ENCODE assay signal across 26 cellular contexts in genomic region chr4:139711461-139711860, GRCh38. TPM values are rescaled to one million over a fixed set of nuclear protein-coding genes. Genes with fewer than 3 reads are reported as not detected.
A peak's percentile ranks its signal among the peaks of the same experiment; 100 is the strongest.
DNase-seq lines count a peak whose midpoint lies in the region; ATAC-seq, FAIRE-seq and TF ChIP-seq lines count a peak whose summit lies in the region.
"Had no signal": no experiment of that assay in that cellular context is flagged by ENCODE, and none has a peak within 500 bp of the region (broad histone marks: within the 10 kb centered on the region; RNA-seq: fewer than 3 reads in every experiment).

No MANE protein-coding gene starts in this region.

- DNase-seq in left cardiac atrium: peak; percentile 22
- DNase-seq in right atrium auricular region (ENCODE audit: low spot score): no peak
- DNase-seq in K562 (ENCODE audit: extremely low read depth in 1 of 4, low spot score in 3 of 4): peak in 1 of 4 experiments; percentile 38
- DNase-seq in HepG2 (ENCODE audit: low spot score): no peak
- DNase-seq in aorta: no peak
- DNase-seq in stomach: no peak
- DNase-seq in activated T-cell treated with anti-CD3 and anti-CD28 coated beads, Interleukin-2, amount 50 U/mL, for 72 hours: no peak
- DNase-seq: activated CD4-positive, alpha-beta T cell treated with anti-CD3 and anti-CD28 coated beads for 4 hours; cerebellar nuclear complex; effector memory CD8-positive, alpha-beta T cell; head of caudate nucleus; immature natural killer cell; KBM-7; lower lobe of right lung; NCI-H1092 treated with DMSO at 0.1 percent for 48 hours; NCI-H2107; NCI-H526; stimulated activated CD4-positive, alpha-beta T cell treated with anti-CD3 and anti-CD28 coated beads, Interleukin-1b, Interleukin-23, amount 100 ng/mL, for 48 hours; upper lobe of right lung had no signal

- CTCF ChIA-PET in K562 (lab: Yijun Ruan, JAX; ENCODE audit: low intra/inter-chr PET ratio): no interaction called here
- CTCF ChIA-PET in HepG2 (lab: Yijun Ruan, JAX; ENCODE audit: low intra/inter-chr PET ratio, low total read pairs): no interaction called here

- H3K9me3 Mint-ChIP-seq in activated T-cell treated with anti-CD3 and anti-CD28 coated beads, Interleukin-2, amount 50 U/mL, for 72 hours: peaks cover 0 to 2% of the 10 kb centered on the region in 2 donors
- H3K9me3 Mint-ChIP-seq: effector memory CD8-positive, alpha-beta T cell had no signal

- POLR2A ChIA-PET in K562 (lab: Yijun Ruan, JAX) (interaction anchor here (1.0 kb wide), 1 partner anchor 21 kb away, joined by 3 read pairs; no protein-coding TSS in a partner anchor), HepG2 (lab: Yijun Ruan, JAX) (no interaction called here)

- no peak for TF ChIP-seq EP300 in K562 (IDR thresholded peaks at IDR 0.05; ENCODE audit: low read length)
- no peak for TF ChIP-seq EP300 in HepG2 (IDR thresholded peaks at IDR 0.05; ENCODE audit: low read depth in 2 of 2, low read length in 2 of 2)
- no peak for TF ChIP-seq EP300 in HepG2 (CRISPR knock-in tag; IDR thresholded peaks at IDR 0.05; ENCODE audit: borderline replicate concordance)
- TF ChIP-seq EP300 in stomach (IDR thresholded peaks at IDR 0.05): no peak

- H3K4me1 ChIP-seq in right atrium auricular region: peaks cover 0 to 17% of the 10 kb centered on the region in 2 donors
- H3K4me1 ChIP-seq in K562 (replicated peaks in 1 of 2; ENCODE audit: control insufficient read depth in 2 of 2, insufficient read depth in 2 of 2, low read length in 2 of 2): no peaks in the 10 kb centered on the region; a peak in 1 of 5 replicates
- no peaks in the 10 kb centered on the region for H3K4me1 ChIP-seq in HepG2 (ENCODE audit: insufficient read depth, low read length)
- peaks cover 0 to 4% of the 10 kb centered on the region in 2 donors for H3K4me1 ChIP-seq in aorta (ENCODE audit: control insufficient read depth in 1 of 2, insufficient read depth in 2 of 2, low read length in 2 of 2)
- peaks cover 0 to 30% (median 5%) of the 10 kb centered on the region in 4 donors for H3K4me1 ChIP-seq in stomach
- H3K4me1 ChIP-seq: lower lobe of right lung, upper lobe of right lung had no signal

- H3K27ac ChIP-seq in right atrium auricular region: no peak overlapping the region
- H3K27ac ChIP-seq in K562 (ENCODE audit: extremely low read depth, low read depth, low read length): no peak overlapping the region
- no peak overlapping the region for H3K27ac ChIP-seq in HepG2 (ENCODE audit: extremely low read length, insufficient read depth, low read length)
- H3K27ac ChIP-seq in aorta (ENCODE audit: low read depth in 1 of 2, low read length in 2 of 2): peak overlapping the region; percentile 40 to 69
- no peak overlapping the region for H3K27ac ChIP-seq in stomach
- H3K27ac ChIP-seq: C4-2B, lower lobe of right lung, upper lobe of right lung had no signal

- peak; percentile 65 for FAIRE-seq in K562 (lab: Jason Lieb, UNC)
- no peak for FAIRE-seq in HepG2 (lab: Jason Lieb, UNC)
- FAIRE-seq: A204.1, GM12891, TTC549 had no signal

- H3K9me3 ChIP-seq in right atrium auricular region: no peaks in the 10 kb centered on the region
- H3K9me3 ChIP-seq in K562 (replicated peaks; ENCODE audit: control insufficient read depth, insufficient read depth, low read depth, low read length): no peaks in the 10 kb centered on the region
- no peaks in the 10 kb centered on the region for H3K9me3 ChIP-seq in HepG2 (ENCODE audit: low read length)
- no peaks in the 10 kb centered on the region for H3K9me3 ChIP-seq in aorta (ENCODE audit: control insufficient read depth, low read length)
- no peaks in the 10 kb centered on the region for H3K9me3 ChIP-seq in stomach
- H3K9me3 ChIP-seq: lower lobe of right lung, upper lobe of right lung had no signal

- no peak overlapping the region for H3K27ac Mint-ChIP-seq in activated T-cell treated with anti-CD3 and anti-CD28 coated beads, Interleukin-2, amount 50 U/mL, for 72 hours
- H3K27ac Mint-ChIP-seq: effector memory CD8-positive, alpha-beta T cell; immature natural killer cell; stimulated activated naive CD8-positive, alpha-beta T cell treated with anti-CD3 and anti-CD28 coated beads, Interleukin-15, Interleukin-2, amounts not matched to agents 100 ng/mL and 50 ng/mL, for 24 hours had no signal

- no peaks in the 10 kb centered on the region for H3K4me1 Mint-ChIP-seq in activated T-cell treated with anti-CD3 and anti-CD28 coated beads, Interleukin-2, amount 50 U/mL, for 72 hours (ENCODE audit: low read depth)
- H3K4me1 Mint-ChIP-seq: immature natural killer cell had no signal

- H3K27me3 ChIP-seq in right atrium auricular region (no peaks in the 10 kb centered on the region), K562 (ENCODE audit: control insufficient read depth in 2 of 2, insufficient read depth in 2 of 2, low read length in 2 of 2) (no peaks in the 10 kb centered on the region), HepG2 (ENCODE audit: control insufficient read depth in 1 of 2, insufficient read depth in 2 of 2, low read length in 2 of 2) (no peaks in the 10 kb centered on the region), aorta (ENCODE audit: control insufficient read depth in 1 of 2, insufficient read depth in 2 of 2, low read length in 1 of 2) (no peaks in the 10 kb centered on the region), stomach (no peaks in the 10 kb centered on the region)
- H3K27me3 ChIP-seq: upper lobe of right lung had no signal

- no peaks in the 10 kb centered on the region for H3K79me2 ChIP-seq in K562 (ENCODE audit: control insufficient read depth, insufficient read depth, low read length)
- H3K79me2 ChIP-seq in HepG2 (ENCODE audit: insufficient read depth, low read length): no peaks in the 10 kb centered on the region

- no peaks in the 10 kb centered on the region for H3K27me3 Mint-ChIP-seq in activated T-cell treated with anti-CD3 and anti-CD28 coated beads, Interleukin-2, amount 50 U/mL, for 72 hours (ENCODE audit: low read depth)
- H3K27me3 Mint-ChIP-seq: effector memory CD8-positive, alpha-beta T cell; stimulated activated naive CD8-positive, alpha-beta T cell treated with anti-CD3 and anti-CD28 coated beads, Interleukin-15, Interleukin-2, amounts not matched to agents 100 ng/mL and 50 ng/mL, for 24 hours had no signal

- H3K9ac ChIP-seq in K562 (ENCODE audit: insufficient read depth in 1 of 2, low read depth in 2 of 2, low read length in 2 of 2) (no peak overlapping the region), HepG2 (ENCODE audit: insufficient read depth, low read depth, low read length) (no peak overlapping the region)

- TF ChIP-seq CTCF in right atrium auricular region (IDR thresholded peaks at IDR 0.05) (no peak), K562 (IDR thresholded peaks at IDR 0.05 in 2 of 3, conservative IDR thresholded peaks at IDR 0.05 in 1 of 3; ENCODE audit: insufficient read depth in 2 of 3, low read depth in 1 of 3, low read length in 3 of 3) (no peak), HepG2 (CRISPR knock-in tag; IDR thresholded peaks at IDR 0.05) (no peak), stomach (IDR thresholded peaks at IDR 0.05) (no peak)

- H2AFZ ChIP-seq in K562 (ENCODE audit: low read depth, low read length) (no peak overlapping the region), HepG2 (ENCODE audit: low read length) (no peak overlapping the region)

- ATAC-seq in left cardiac atrium: peak in 1 of 2 donors; percentile 47
- no peak for ATAC-seq in K562
- ATAC-seq in HepG2: no peak
- no peak for ATAC-seq in aorta (ENCODE audit: low FRiP score)
- no peak for ATAC-seq in SK-N-SH treated with all-trans-retinoic acid at 6 μM for 48 hours
- ATAC-seq in activated T-cell treated with anti-CD3 and anti-CD28 coated beads, Interleukin-2, amount 50 U/mL, for 72 hours (replicated peaks in 1 of 2): no peak
- ATAC-seq: effector memory CD8-positive, alpha-beta T cell; lower lobe of right lung; Right ventricle myocardium inferior; upper lobe of right lung had no signal

- no TSS peak for BruUV-seq in K562 (replicated peaks; lab: Mats Ljungman, UMichigan)
- BruUV-seq in HepG2 (replicated peaks; lab: Mats Ljungman, UMichigan): no TSS peak

- no peaks in the 10 kb centered on the region for H3K9me1 ChIP-seq in K562 (ENCODE audit: control insufficient read depth, insufficient read depth, low read length)

- H3K36me3 ChIP-seq in right atrium auricular region (no peaks in the 10 kb centered on the region), K562 (ENCODE audit: control insufficient read depth, insufficient read depth, low read length) (peaks cover 3% of the 10 kb centered on the region), HepG2 (replicated peaks in 1 of 2; ENCODE audit: control insufficient read depth in 1 of 2, insufficient read depth in 2 of 2, low read length in 2 of 2) (peaks cover 13 to 48% of the 10 kb centered on the region in 2 experiments), aorta (ENCODE audit: control insufficient read depth in 1 of 2, insufficient read depth in 2 of 2, low read length in 1 of 2) (no peaks in the 10 kb centered on the region), stomach (peaks cover 0 to 8% (median 3%) of the 10 kb centered on the region in 4 donors)
- H3K36me3 ChIP-seq: lower lobe of right lung had no signal

- no peak overlapping the region for H3K4me3 Mint-ChIP-seq in activated T-cell treated with anti-CD3 and anti-CD28 coated beads, Interleukin-2, amount 50 U/mL, for 72 hours
- H3K4me3 Mint-ChIP-seq: effector memory CD8-positive, alpha-beta T cell; immature natural killer cell; stimulated activated naive CD8-positive, alpha-beta T cell treated with anti-CD3 and anti-CD28 coated beads, Interleukin-15, Interleukin-2, amounts not matched to agents 100 ng/mL and 50 ng/mL, for 24 hours had no signal

- 58% methylated on average over 4 of the region's 4 CpGs for WGBS in K562 (ENCODE audit: insufficient coverage, low coverage, missing lambda C conversion rate)
- 93% methylated on average over 4 of the region's 4 CpGs for WGBS in HepG2 (ENCODE audit: low lambda C conversion rate)
- 9 to 19% methylated on average over 4 of the region's 4 CpGs for WGBS in aorta, 2 donors
- WGBS in stomach, 5 donors: 77 to 94% (median 85%) methylated on average over 4 of the region's 4 CpGs

- in situ Hi-C loops in K562 (cut with MboI) (no loop called here), HepG2 (cut with HindIII; ENCODE audit: extremely low pct_ligation_motif_present, low pct_unique_long_range_greater_than_20kb) (no loop called here)

- H4K20me1 ChIP-seq in K562 (replicated peaks; ENCODE audit: control insufficient read depth, insufficient read depth, low read length): no peaks in the 10 kb centered on the region
- H4K20me1 ChIP-seq in HepG2 (ENCODE audit: insufficient read depth, low read length): no peaks in the 10 kb centered on the region; the same call in 1 of the 2 replicates

- H3K4me2 ChIP-seq in K562 (ENCODE audit: insufficient read depth, low read length): no peak overlapping the region
- H3K4me2 ChIP-seq in HepG2 (ENCODE audit: low read depth, low read length): no peak overlapping the region

- H3K4me3 ChIP-seq in right atrium auricular region (no peak overlapping the region), K562 (no peak overlapping the region), HepG2 (replicated peaks in 1 of 3; ENCODE audit: insufficient read depth in 1 of 3, low read depth in 2 of 3, low read length in 3 of 3) (no peak overlapping the region), aorta (ENCODE audit: low read length in 2 of 2) (no peak overlapping the region), stomach (no peak overlapping the region)
- H3K4me3 ChIP-seq: lower lobe of right lung, upper lobe of right lung had no signal

- intact Hi-C loops in left cardiac atrium (cut with DNase I) (no loop called here), K562 (cut with micrococcal nuclease) (no loop called here), HepG2 (cut with micrococcal nuclease; ENCODE audit: unreplicated experiment) (no loop called here), aorta (cut with DNase I) (no loop called here), stomach (cut with DNase I; ENCODE audit: low total_unique reads) (no loop called here)

- no peak for TF ChIP-seq RAD21 in K562 (CRISPR knock-in tag; conservative IDR thresholded peaks at IDR 0.05 in 1 of 2, IDR thresholded peaks at IDR 0.05 in 1 of 2)
- no peak for TF ChIP-seq RAD21 in HepG2 (CRISPR knock-in tag; IDR thresholded peaks at IDR 0.05)

- peaks cover 0 to 9% of the 10 kb centered on the region in 2 donors for H3K36me3 Mint-ChIP-seq in activated T-cell treated with anti-CD3 and anti-CD28 coated beads, Interleukin-2, amount 50 U/mL, for 72 hours (ENCODE audit: insufficient read depth in 2 of 2)

- TF ChIP-seq POLR2A in K562 (conservative IDR thresholded peaks at IDR 0.05) (no peak), HepG2 (IDR thresholded peaks at IDR 0.05; ENCODE audit: insufficient read depth in 1 of 2, low read depth in 2 of 2, low read length in 2 of 2) (no peak), stomach (IDR thresholded peaks at IDR 0.05) (no peak)

RNA-seq across cellular contexts. Expression of gene MGST2, which starts 45.8 kb away (rescaled TPM):
- total RNA-seq in left cardiac atrium: 10 to 100 TPM; 87.4 to 95.1 TPM
- 100 to 1,000 TPM in 1 of 2 donors, 10 to 100 TPM in 1; 77.4 to 129 TPM for total RNA-seq in right atrium auricular region
- 32.7 and 49.5 TPM in 2 replicates for total RNA-seq in K562 (2011; cell fraction: chromatin; rRNA removed; ENCODE audit: low replicate concordance)
- total RNA-seq in K562 (2011; cell fraction: nucleolus; rRNA removed): 34.0 and 43.0 TPM in 2 replicates
- total RNA-seq in K562 (2011; cell fraction: nucleoplasm; rRNA removed): 49.1 and 50.4 TPM in 2 replicates
- total RNA-seq in K562 (2014; rRNA removed): 38.7 and 49.1 TPM in 2 replicates
- 82.0 and 94.3 TPM in 2 replicates for total RNA-seq in K562 (2014; rRNA removed; fragmentation: Illumina TruSeq; extraction: Trizol)
- 84.7 and 92.7 TPM in 2 replicates for total RNA-seq in K562 (2015; rRNA removed; fragmentation: Illumina TruSeq; extraction: Trizol)
- 55.0 and 61.0 TPM in 2 replicates for total RNA-seq in K562 (2021)
- 59.5 and 74.6 TPM in 2 replicates for polyA plus RNA-seq in K562 (2011; rRNA removed)
- 37.7 and 87.4 TPM in 2 replicates for polyA plus RNA-seq in K562 (2011; cell fraction: cytosol; rRNA removed)
- polyA plus RNA-seq in K562 (2011; cell fraction: nucleus; rRNA removed): 13.9 and 28.1 TPM in 2 replicates
- polyA plus RNA-seq in K562 (2012): 62.4 and 77.5 TPM in 2 replicates
- polyA plus RNA-seq in K562 (2014; fragmentation: Illumina TruSeq; extraction: Trizol): 80.0 and 84.6 TPM in 2 replicates
- 100 to 1,000 TPM; 108 to 115 TPM for polyA plus RNA-seq in K562 (2014; fragmentation: Nextera tagmentation; extraction: Ambion mirVana)
- polyA plus RNA-seq in K562 (2014; rRNA removed): 96.7 and 112 TPM in 2 replicates
- 23.9 and 27.1 TPM in 2 replicates for polyA minus RNA-seq in K562 (2011; rRNA and poly(A)+ RNA removed)
- polyA minus RNA-seq in K562 (2011; cell fraction: cytosol; rRNA and poly(A)+ RNA removed): 14.1 and 16.5 TPM in 2 replicates
- polyA minus RNA-seq in K562 (2011; cell fraction: nucleus; rRNA and poly(A)+ RNA removed): 11.4 and 23.4 TPM in 2 replicates
- total RNA-seq in HepG2 (2016; rRNA removed; fragmentation: Illumina TruSeq; extraction: Trizol): 120 and 205 TPM in 2 replicates
- total RNA-seq in HepG2 (2016; cell fraction: cytosol; rRNA removed; fragmentation: Illumina TruSeq; extraction: Trizol; ENCODE audit: low read depth): 66.9 and 76.7 TPM in 2 replicates
- 124 and 205 TPM in 2 replicates for total RNA-seq in HepG2 (2016; cell fraction: insoluble cytoplasmic fraction; rRNA removed; fragmentation: Illumina TruSeq; extraction: Trizol)
- 50.8 and 53.3 TPM in 2 replicates for total RNA-seq in HepG2 (2016; cell fraction: membrane; rRNA removed; fragmentation: Illumina TruSeq; extraction: Trizol)
- 168 and 186 TPM in 2 replicates for total RNA-seq in HepG2 (2016; cell fraction: nucleus; rRNA removed; fragmentation: Illumina TruSeq; extraction: Trizol)
- 312 and 416 TPM in 2 replicates for polyA plus RNA-seq in HepG2 (2011; rRNA removed)
- 312 and 476 TPM in 2 replicates for polyA plus RNA-seq in HepG2 (2011; cell fraction: cytosol; rRNA removed)
- 137 and 177 TPM in 2 replicates for polyA plus RNA-seq in HepG2 (2011; cell fraction: nucleus; rRNA removed)
- polyA plus RNA-seq in HepG2 (2012): 293 and 426 TPM in 2 replicates
- polyA plus RNA-seq in HepG2 (2016; cell fraction: cytosol; fragmentation: Illumina TruSeq; extraction: Trizol; ENCODE audit: low read depth): 57.8 and 59.6 TPM in 2 replicates
- polyA plus RNA-seq in HepG2 (2016; cell fraction: insoluble cytoplasmic fraction; fragmentation: Illumina TruSeq; extraction: Trizol; ENCODE audit: low read depth): 132 and 154 TPM in 2 replicates
- polyA plus RNA-seq in HepG2 (2016; cell fraction: membrane; fragmentation: Illumina TruSeq; extraction: Trizol; ENCODE audit: low read depth): 49.5 and 55.2 TPM in 2 replicates
- 282 and 318 TPM in 2 replicates for polyA plus RNA-seq in HepG2 (2016; cell fraction: nucleus; fragmentation: Illumina TruSeq; extraction: Trizol; ENCODE audit: insufficient read depth, low read depth)
- polyA minus RNA-seq in HepG2 (2011; rRNA and poly(A)+ RNA removed; ENCODE audit: low replicate concordance): 18.4 and 54.7 TPM in 2 replicates
- 93.2 and 100 TPM in 2 replicates for polyA minus RNA-seq in HepG2 (2011; cell fraction: cytosol; rRNA and poly(A)+ RNA removed)
- polyA minus RNA-seq in HepG2 (2011; cell fraction: nucleus; rRNA and poly(A)+ RNA removed): 263 and 286 TPM in 2 replicates
- 10 to 100 TPM; 41.3 to 48.7 TPM for total RNA-seq in aorta
- polyA plus RNA-seq in aorta: 10 to 100 TPM; 36.0 to 48.0 TPM
- total RNA-seq in stomach: 100 to 1,000 TPM in 1 of 5 donors, 10 to 100 TPM in 3, 1 to 10 TPM in 1; 7.6 to 153 (median 36.1) TPM
- polyA plus RNA-seq in stomach: 100 to 1,000 TPM in 1 of 3 donors, 10 to 100 TPM in 2; 46.1 to 271 (median 48.4) TPM
- total RNA-seq in activated T-cell treated with anti-CD3 and anti-CD28 coated beads, Interleukin-2, amount 50 U/mL, for 72 hours: 10 to 100 TPM in 1 of 2 donors, 1 to 10 TPM in 1; 8.2 to 17.6 TPM

Comparison
In these comparisons a context has a peak if more than half of its experiments do, and no peak if none do; other contexts are left out.
1. H3K27ac ChIP-seq: peak in aorta (2 of 2); none in right atrium auricular region (0 of 2), K562 (single experiment), HepG2 (single experiment) and stomach (0 of 5).